ENCODE assay signal across 14 cellular contexts in the genomic region with DNA sequence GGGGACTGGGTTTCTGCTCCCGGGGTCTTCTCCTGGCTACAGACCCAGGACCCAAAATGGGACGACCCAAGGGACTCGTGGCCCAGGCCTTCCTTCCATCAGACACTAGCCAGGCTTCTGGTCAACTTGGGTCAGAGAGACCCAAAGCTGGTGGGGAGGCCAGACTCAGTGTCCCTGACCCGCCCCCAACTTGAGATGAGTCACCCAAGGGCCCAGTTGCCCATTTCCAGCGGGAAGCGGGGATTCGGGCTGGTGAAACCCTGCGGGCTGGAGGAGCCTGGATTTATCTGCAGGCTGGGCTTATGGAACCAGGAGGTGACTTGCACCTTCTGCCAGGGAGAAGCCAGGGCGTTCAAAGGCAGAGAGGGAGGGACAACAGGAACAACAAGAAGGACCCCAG.
DNase-seq lines count a peak whose midpoint lies in the region; ATAC-seq and TF ChIP-seq lines count a peak whose summit lies in the region.
"Had no signal": no experiment of that assay in that cellular context is flagged by ENCODE, and none has a peak within 500 bp of the region (broad histone marks: within the 10 kb centered on the region; RNA-seq: fewer than 3 reads in every experiment).

No MANE protein-coding gene starts in this region.

- H3K4me1 Mint-ChIP-seq in H9 (no peaks in the 10 kb centered on the region), neural crest cell (peaks cover 10% of the 10 kb centered on the region)

- no peak overlapping the region for H2AFZ ChIP-seq in H9 (ENCODE audit: low read length)

- H3K79me1 ChIP-seq in H9 (ENCODE audit: insufficient read depth, low read depth, low read length, poor library complexity, severe bottlenecking): no peaks in the 10 kb centered on the region

- H3K36me3 ChIP-seq in uterus: no peaks in the 10 kb centered on the region

- no peak overlapping the region for H3K18ac ChIP-seq in H9 (ENCODE audit: insufficient read length, low read depth, low read length)

- no peak for TF ChIP-seq POLR2A in uterus (IDR thresholded peaks at IDR 0.05)

- H4K5ac ChIP-seq in H9 (ENCODE audit: insufficient read length, low read depth, low read length): no peak overlapping the region

- H3T11ph ChIP-seq in H9 (ENCODE audit: low read length): no peak overlapping the region

- H3K27me3 Mint-ChIP-seq in H9 (ENCODE audit: low read depth) (no peaks in the 10 kb centered on the region), neural crest cell (ENCODE audit: low read depth) (no peaks in the 10 kb centered on the region)

- ATAC-seq in GM21515 (IDR thresholded peaks at IDR 0.05; ENCODE audit: unreplicated experiment) (no peak), GM19351 (IDR thresholded peaks at IDR 0.05; ENCODE audit: unreplicated experiment) (no peak)

- no peak overlapping the region for H3K9ac ChIP-seq in H9 (ENCODE audit: extremely low read depth, insufficient read length, low read length)

- H3K14ac ChIP-seq in H9 (ENCODE audit: insufficient read depth, low read length): no peak overlapping the region

- H4K8ac ChIP-seq in H9 (replicated peaks; ENCODE audit: insufficient read length, low read depth, low read length): no peak overlapping the region

- no peaks in the 10 kb centered on the region for H3K79me2 ChIP-seq in H9 (ENCODE audit: insufficient read depth, low read length)

- H3K27ac Mint-ChIP-seq in H9 (peak overlapping the region; percentile 87 to 94 (median 90); a peak in 5 of 7 replicates), neural crest cell (ENCODE audit: unreplicated experiment) (peak overlapping the region; percentile 62)

- no peak overlapping the region for H2BK15ac ChIP-seq in H9 (ENCODE audit: low read depth, low read length)

- H3K4ac ChIP-seq in H9 (ENCODE audit: low read depth, low read length): no peak overlapping the region

- intact Hi-C loops in uterus (cut with DNase I; ENCODE audit: low total_unique reads): no loop called here

- H3K27me3 ChIP-seq in H9 (ENCODE audit: insufficient read depth, low read length) (no peaks in the 10 kb centered on the region), uterus (no peaks in the 10 kb centered on the region)

- H3K23ac ChIP-seq in H9 (ENCODE audit: insufficient read length, low read depth, low read length): no peak overlapping the region

- no peaks in the 10 kb centered on the region for H3K4me1 ChIP-seq in H9 (ENCODE audit: insufficient read depth, low read length)
- peaks cover 23 to 25% of the 10 kb centered on the region in 2 donors for H3K4me1 ChIP-seq in uterus

- H3K4me3 ChIP-seq in uterus: no peak overlapping the region

- no peaks in the 10 kb centered on the region for H3K23me2 ChIP-seq in H9 (ENCODE audit: insufficient read length, low read depth, low read length, poor library complexity, severe bottlenecking)

- TF ChIP-seq CTCF in H9 (conservative IDR thresholded peaks at IDR 0.05) (no peak), neural crest cell (conservative IDR thresholded peaks at IDR 0.05) (no peak), uterus (IDR thresholded peaks at IDR 0.05) (no peak)

- H3K4me2 ChIP-seq in H9 (ENCODE audit: insufficient read depth, insufficient read length, low read length): no peak overlapping the region

- H4K20me1 ChIP-seq in H9 (ENCODE audit: control insufficient read depth, insufficient read depth, insufficient read length): no peaks in the 10 kb centered on the region

- H3K56ac ChIP-seq in H9 (ENCODE audit: insufficient read length, low read depth, low read length): no peak overlapping the region

- no CpG with 5 or more reads among the region's 9 CpGs for whole genome bisulfite sequencing in H9 (ENCODE audit: extremely low coverage, insufficient read length, low lambda C conversion rate)

- no peak overlapping the region for H2BK20ac ChIP-seq in H9 (ENCODE audit: low read depth, low read length, poor library complexity, severe bottlenecking)

- H2BK120ac ChIP-seq in H9 (ENCODE audit: low read depth, low read length, poor library complexity, severe bottlenecking): no peak overlapping the region

- H4K91ac ChIP-seq in H9 (ENCODE audit: insufficient read length, low read depth, low read length): no peak overlapping the region

- H3K4me3 Mint-ChIP-seq in H9 (no peak overlapping the region), neural crest cell (no peak overlapping the region)

- DNase-seq in H9: no peak
- peak; percentile 43 for DNase-seq in amniotic epithelial cell (ENCODE audit: low read depth)
- DNase-seq in neural crest cell (ENCODE audit: low read depth, low spot score): no peak
- DNase-seq in uterus: peak in 1 of 2 donors; percentile 26
- DNase-seq in NCI-H510A (lab: John Stamatoyannopoulos, UW): no peak
- DNase-seq: EL, KG1, NCI-H1048, NCI-H187, NCI-H446 treated with DMSO at 0.1 percent for 48 hours, SIG-M5 had no signal

- H3K9me3 ChIP-seq in H9 (ENCODE audit: control insufficient read depth, low read depth, low read length): no peaks in the 10 kb centered on the region
- no peaks in the 10 kb centered on the region for H3K9me3 ChIP-seq in uterus

- H3K27ac ChIP-seq in H9 (ENCODE audit: insufficient read length, low read depth, low read length) (no peak overlapping the region), uterus (peak overlapping the region; percentile 13 to 44)
- H3K27ac ChIP-seq: HL-60 had no signal

- H2BK5ac ChIP-seq in H9 (ENCODE audit: insufficient read length, low read length): no peak overlapping the region

- no peak overlapping the region for H2BK12ac ChIP-seq in H9 (ENCODE audit: insufficient read length, low read depth, low read length)

- H3K36me3 Mint-ChIP-seq in H9 (ENCODE audit: insufficient read depth in 1 of 3, low read depth in 3 of 3) (peaks cover 18 to 52% (median 36%) of the 10 kb centered on the region in 3 experiments; a peak in 6 of 7 replicates), neural crest cell (ENCODE audit: low read depth) (no peaks in the 10 kb centered on the region)

- no peak overlapping the region for H2AK5ac ChIP-seq in H9 (ENCODE audit: insufficient read length, low read length)

- no peaks in the 10 kb centered on the region for H3K9me3 Mint-ChIP-seq in H9
- H3K9me3 Mint-ChIP-seq in neural crest cell: no peaks in the 10 kb centered on the region
